Comparison of ENCODE assay signal across 14 cellular contexts in genomic region chrX:41796577-41796976, GRCh38.
DNase-seq lines count a peak whose midpoint lies in the region; ATAC-seq and TF ChIP-seq lines count a peak whose summit lies in the region.
"Had no signal": no experiment of that assay in that cellular context is flagged by ENCODE, and none has a peak within 500 bp of the region (broad histone marks: within the 10 kb centered on the region; RNA-seq: fewer than 3 reads in every experiment).

No MANE protein-coding gene starts in this region.

- peak overlapping the region; percentile 74 for H3K27ac Mint-ChIP-seq in activated naive CD8-positive, alpha-beta T cell treated with anti-CD3 and anti-CD28 coated beads for 36 hours
- H3K27ac Mint-ChIP-seq: activated CD4-positive, alpha-beta T cell treated with anti-CD3 and anti-CD28 coated beads, Interleukin-2, amount 10 ng/mL, durations not matched to agents 7 days and 5 days had no signal

- no peaks in the 10 kb centered on the region for H3K27me3 Mint-ChIP-seq in activated naive CD8-positive, alpha-beta T cell treated with anti-CD3 and anti-CD28 coated beads for 36 hours
- H3K27me3 Mint-ChIP-seq: activated CD4-positive, alpha-beta T cell treated with anti-CD3 and anti-CD28 coated beads, Interleukin-2, amount 10 ng/mL, durations not matched to agents 7 days and 5 days had no signal

- in situ Hi-C loops in ACHN (cut with HindIII; ENCODE audit: low pct_ligation_motif_present, low pct_unique_long_range_greater_than_20kb, low sequenced_read_pairs), result no loop called here

- no peak overlapping the region for H3K4me3 ChIP-seq in GM12865 (ENCODE audit: low read depth, low read length)
- H3K4me3 ChIP-seq: thoracic aorta had no signal

- no peak for TF ChIP-seq CTCF in GM12865 (IDR thresholded peaks at IDR 0.05; ENCODE audit: insufficient read depth, low read depth, low read length, missing control alignments)

- DNase-seq in GM12865 (ENCODE audit: low read depth), result peak; percentile 35
- no peak for DNase-seq in activated naive CD8-positive, alpha-beta T cell treated with anti-CD3 and anti-CD28 coated beads for 36 hours
- DNase-seq in SIG-M5 (lab: John Stamatoyannopoulos, UW), result no peak
- DNase-seq in ACHN, result no peak
- no peak for DNase-seq in globus pallidus (ENCODE audit: low spot score)
- DNase-seq: activated CD4-positive, alpha-beta T cell treated with anti-CD3 and anti-CD28 coated beads, Interleukin-2, amount 10 ng/mL, durations not matched to agents 7 days and 5 days; H7; left cardiac atrium; midbrain; NCI-H69 had no signal

- H3K36me3 Mint-ChIP-seq in activated naive CD8-positive, alpha-beta T cell treated with anti-CD3 and anti-CD28 coated beads for 36 hours, result peaks cover 12% of the 10 kb centered on the region

- ATAC-seq in GM18870 (IDR thresholded peaks at IDR 0.05; ENCODE audit: unreplicated experiment), result peak; percentile 40
- ATAC-seq in HG03342 (IDR thresholded peaks at IDR 0.05; ENCODE audit: unreplicated experiment), result peak; percentile 41
- ATAC-seq in GM19035 (IDR thresholded peaks at IDR 0.05; ENCODE audit: unreplicated experiment), result no peak
- ATAC-seq: left cardiac atrium had no signal

- peaks cover 30% of the 10 kb centered on the region for H3K4me1 Mint-ChIP-seq in activated naive CD8-positive, alpha-beta T cell treated with anti-CD3 and anti-CD28 coated beads for 36 hours

- peaks cover 2% of the 10 kb centered on the region for H3K9me3 Mint-ChIP-seq in activated naive CD8-positive, alpha-beta T cell treated with anti-CD3 and anti-CD28 coated beads for 36 hours

- no peak overlapping the region for H3K4me3 Mint-ChIP-seq in activated naive CD8-positive, alpha-beta T cell treated with anti-CD3 and anti-CD28 coated beads for 36 hours
- H3K4me3 Mint-ChIP-seq: activated CD4-positive, alpha-beta T cell treated with anti-CD3 and anti-CD28 coated beads, Interleukin-2, amount 10 ng/mL, durations not matched to agents 7 days and 5 days had no signal
